ENCODE assay signal across 8 cellular contexts in genomic region chr7:75638607-75639070, GRCh38.
DNase-seq lines count a peak whose midpoint lies in the region; FAIRE-seq and TF ChIP-seq lines count a peak whose summit lies in the region.

No MANE protein-coding gene starts in this region.

- H3K27ac ChIP-seq in SK-N-MC = no peak overlapping the region

- DNase-seq in activated T-cell treated with anti-CD3 and anti-CD28 coated beads, Interleukin-2, amount 50 U/mL, for 24 hours = no peak
- DNase-seq in activated T-cell treated with anti-CD3 and anti-CD28 coated beads for 4 hours (no peak), SK-N-MC (ENCODE audit: low read depth, low spot score) (no peak), epithelial cell of proximal tubule (ENCODE audit: low read depth) (no peak), mucosa of gallbladder (ENCODE audit: low spot score) (peak; percentile 31), urothelium cell line (ENCODE audit: low spot score) (peak; percentile 72), OCI-M2 (lab: John Stamatoyannopoulos, UW; ENCODE audit: unreplicated experiment) (no peak)
- DNase-seq in activated CD4-positive, alpha-beta T cell treated with anti-CD3 and anti-CD28 coated beads, Interleukin-2, amount 50 U/mL, for 4 hours = no peak

- H3K4me3 Mint-ChIP-seq in activated T-cell treated with anti-CD3 and anti-CD28 coated beads, Interleukin-2, amount 50 U/mL, for 24 hours = peak overlapping the region; percentile 60

- peaks cover 7% of the 10 kb centered on the region for H3K4me1 Mint-ChIP-seq in activated T-cell treated with anti-CD3 and anti-CD28 coated beads, Interleukin-2, amount 50 U/mL, for 24 hours (ENCODE audit: low read depth)

- peaks cover 9% of the 10 kb centered on the region for H3K27me3 Mint-ChIP-seq in activated T-cell treated with anti-CD3 and anti-CD28 coated beads, Interleukin-2, amount 50 U/mL, for 24 hours

- no peak for TF ChIP-seq CTCF in epithelial cell of proximal tubule (conservative IDR thresholded peaks at IDR 0.05; ENCODE audit: low read depth, low read length)

- H3K36me3 Mint-ChIP-seq in activated T-cell treated with anti-CD3 and anti-CD28 coated beads, Interleukin-2, amount 50 U/mL, for 24 hours (ENCODE audit: low read depth) = no peaks in the 10 kb centered on the region

- no peaks in the 10 kb centered on the region for H3K9me3 ChIP-seq in SK-N-MC (ENCODE audit: low read depth, low read length)

- H3K27ac Mint-ChIP-seq in activated T-cell treated with anti-CD3 and anti-CD28 coated beads, Interleukin-2, amount 50 U/mL, for 24 hours = no peak overlapping the region

- no peaks in the 10 kb centered on the region for H3K9me3 Mint-ChIP-seq in activated T-cell treated with anti-CD3 and anti-CD28 coated beads, Interleukin-2, amount 50 U/mL, for 24 hours

- H3K9ac ChIP-seq in SK-N-MC (ENCODE audit: insufficient read length) = peak overlapping the region; percentile 77

- H3K36me3 ChIP-seq in SK-N-MC (ENCODE audit: insufficient read depth, low read length) = no peaks in the 10 kb centered on the region

- H3K4me3 ChIP-seq in SK-N-MC (peak overlapping the region; percentile 89), epithelial cell of proximal tubule (ENCODE audit: low read depth, low read length) (peak overlapping the region; percentile 65)

- FAIRE-seq in urothelium cell line (lab: Jason Lieb, UNC) = no peak

Comparison
In these comparisons a context has a peak if more than half of its experiments do, and no peak if none do; other contexts are left out.
1. DNase-seq: peak in mucosa of gallbladder (single experiment) and urothelium cell line (single experiment); none in activated T-cell treated with anti-CD3 and anti-CD28 coated beads, Interleukin-2, amount 50 U/mL, for 24 hours (single experiment), activated T-cell treated with anti-CD3 and anti-CD28 coated beads for 4 hours (single experiment), SK-N-MC (single experiment), epithelial cell of proximal tubule (single experiment), OCI-M2 (single experiment) and activated CD4-positive, alpha-beta T cell treated with anti-CD3 and anti-CD28 coated beads, Interleukin-2, amount 50 U/mL, for 4 hours (0 of 2).